In the genomic region with DNA sequence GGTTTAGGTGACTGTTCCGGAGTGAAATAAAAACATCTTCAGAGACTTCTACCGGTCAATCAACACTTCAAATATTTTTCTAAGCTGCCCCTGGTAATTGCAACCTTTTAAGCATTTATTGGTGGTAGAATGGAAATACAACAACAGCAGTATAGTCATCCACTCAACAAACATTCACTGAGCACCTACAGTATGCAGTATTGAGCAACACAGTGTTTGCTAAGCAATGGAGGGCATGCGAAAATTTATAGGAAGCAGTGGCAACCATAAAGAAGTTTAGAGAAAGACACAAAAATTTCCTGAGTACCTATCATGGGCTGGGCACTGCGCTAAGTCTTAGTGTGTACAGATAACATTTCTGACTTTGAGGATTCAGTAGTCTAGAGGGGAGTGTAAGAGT, we compare ENCODE assay signal across 1 cellular context.
A peak's percentile ranks its signal among the peaks of the same experiment; 100 is the strongest.
TF ChIP-seq lines count a peak whose summit lies in the region.

No MANE protein-coding gene starts in this region.

TF ChIP-seq in HepG2, 621 proteins besides CTCF, POLR2A, EP300 and RAD21:
- TF ChIP-seq, protein P1, sequence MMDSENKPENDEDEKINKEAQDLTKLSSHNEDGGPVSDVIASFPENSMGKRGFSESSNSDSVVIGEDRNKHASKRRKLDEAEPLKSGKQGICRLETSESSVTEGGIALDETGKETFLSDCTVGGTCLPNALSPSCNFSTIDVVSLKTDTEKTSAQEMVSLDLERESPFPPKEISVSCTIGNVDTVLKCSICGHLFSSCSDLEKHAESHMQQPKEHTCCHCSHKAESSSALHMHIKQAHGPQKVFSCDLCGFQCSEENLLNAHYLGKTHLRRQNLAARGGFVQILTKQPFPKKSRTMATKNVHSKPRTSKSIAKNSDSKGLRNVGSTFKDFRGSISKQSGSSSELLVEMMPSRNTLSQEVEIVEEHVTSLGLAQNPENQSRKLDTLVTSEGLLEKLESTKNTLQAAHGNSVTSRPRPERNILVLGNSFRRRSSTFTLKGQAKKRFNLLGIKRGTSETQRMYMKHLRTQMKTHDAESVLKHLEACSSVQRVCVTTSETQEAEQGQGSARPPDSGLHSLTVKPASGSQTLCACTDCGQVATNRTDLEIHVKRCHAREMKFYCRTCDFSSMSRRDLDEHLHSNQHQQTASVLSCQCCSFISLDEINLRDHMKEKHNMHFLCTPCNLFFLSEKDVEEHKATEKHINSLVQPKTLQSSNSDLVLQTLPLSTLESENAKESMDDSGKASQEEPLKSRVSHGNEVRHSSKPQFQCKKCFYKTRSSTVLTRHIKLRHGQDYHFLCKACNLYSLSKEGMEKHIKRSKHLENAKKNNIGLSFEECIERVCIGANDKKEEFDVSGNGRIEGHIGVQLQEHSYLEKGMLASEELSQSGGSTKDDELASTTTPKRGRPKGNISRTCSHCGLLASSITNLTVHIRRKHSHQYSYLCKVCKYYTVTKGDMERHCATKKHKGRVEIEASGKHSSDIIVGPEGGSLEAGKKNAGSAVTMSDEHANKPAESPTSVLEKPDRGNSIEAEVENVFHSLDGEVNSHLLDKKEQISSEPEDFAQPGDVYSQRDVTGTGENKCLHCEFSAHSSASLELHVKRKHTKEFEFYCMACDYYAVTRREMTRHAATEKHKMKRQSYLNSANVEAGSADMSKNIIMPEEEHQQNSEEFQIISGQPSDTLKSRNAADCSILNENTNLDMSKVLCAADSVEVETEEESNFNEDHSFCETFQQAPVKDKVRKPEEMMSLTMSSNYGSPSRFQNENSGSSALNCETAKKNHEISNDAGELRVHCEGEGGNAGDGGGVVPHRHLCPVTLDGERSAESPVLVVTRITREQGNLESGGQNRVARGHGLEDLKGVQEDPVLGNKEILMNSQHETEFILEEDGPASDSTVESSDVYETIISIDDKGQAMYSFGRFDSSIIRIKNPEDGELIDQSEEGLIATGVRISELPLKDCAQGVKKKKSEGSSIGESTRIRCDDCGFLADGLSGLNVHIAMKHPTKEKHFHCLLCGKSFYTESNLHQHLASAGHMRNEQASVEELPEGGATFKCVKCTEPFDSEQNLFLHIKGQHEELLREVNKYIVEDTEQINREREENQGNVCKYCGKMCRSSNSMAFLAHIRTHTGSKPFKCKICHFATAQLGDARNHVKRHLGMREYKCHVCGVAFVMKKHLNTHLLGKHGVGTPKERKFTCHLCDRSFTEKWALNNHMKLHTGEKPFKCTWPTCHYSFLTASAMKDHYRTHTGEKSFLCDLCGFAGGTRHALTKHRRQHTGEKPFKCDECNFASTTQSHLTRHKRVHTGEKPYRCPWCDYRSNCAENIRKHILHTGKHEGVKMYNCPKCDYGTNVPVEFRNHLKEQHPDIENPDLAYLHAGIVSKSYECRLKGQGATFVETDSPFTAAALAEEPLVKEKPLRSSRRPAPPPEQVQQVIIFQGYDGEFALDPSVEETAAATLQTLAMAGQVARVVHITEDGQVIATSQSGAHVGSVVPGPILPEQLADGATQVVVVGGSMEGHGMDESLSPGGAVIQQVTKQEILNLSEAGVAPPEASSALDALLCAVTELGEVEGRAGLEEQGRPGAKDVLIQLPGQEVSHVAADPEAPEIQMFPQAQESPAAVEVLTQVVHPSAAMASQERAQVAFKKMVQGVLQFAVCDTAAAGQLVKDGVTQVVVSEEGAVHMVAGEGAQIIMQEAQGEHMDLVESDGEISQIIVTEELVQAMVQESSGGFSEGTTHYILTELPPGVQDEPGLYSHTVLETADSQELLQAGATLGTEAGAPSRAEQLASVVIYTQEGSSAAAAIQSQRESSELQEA (CRISPR knock-in tag; IDR thresholded peaks at IDR 0.05; ENCODE audit: not compliant biosample characterization) = no peak
- TF ChIP-seq TEF (CRISPR knock-in tag; IDR thresholded peaks at IDR 0.05) = no peak
- peak; percentile 60; the same call in 1 of the 2 replicates for TF ChIP-seq ZKSCAN8 (CRISPR knock-in tag; IDR thresholded peaks at IDR 0.05; ENCODE audit: borderline replicate concordance)
